ENCODE assay signal across 18 cellular contexts in genomic region chr22:22593250-22593649, GRCh38. TPM values are rescaled to one million over a fixed set of nuclear protein-coding genes. Genes with fewer than 3 reads are reported as not detected.
DNase-seq lines count a peak whose midpoint lies in the region; ATAC-seq and TF ChIP-seq lines count a peak whose summit lies in the region.
"Had no signal": no experiment of that assay in that cellular context is flagged by ENCODE, and none has a peak within 500 bp of the region (broad histone marks: within the 10 kb centered on the region; RNA-seq: fewer than 3 reads in every experiment).

No MANE protein-coding gene starts in this region.

- no peak overlapping the region for H2BK120ac ChIP-seq in neuronal stem cell (ENCODE audit: low read depth, low read length)

- no peak overlapping the region for H3K4ac ChIP-seq in neuronal stem cell (ENCODE audit: low read length)

- no peak overlapping the region for H2BK5ac ChIP-seq in neuronal stem cell (ENCODE audit: low read length)

- H3K27me3 ChIP-seq in WERI-Rb-1 (ENCODE audit: insufficient read depth, low read depth, severe bottlenecking) (no peaks in the 10 kb centered on the region), neuronal stem cell (ENCODE audit: control insufficient read depth in 3 of 3, insufficient read depth in 3 of 3, low read depth in 1 of 3, low read length in 3 of 3) (peaks cover 0 to 7% (median 0%) of the 10 kb centered on the region in 3 experiments)
- H3K27me3 ChIP-seq: BLaER1 had no signal

- H2BK15ac ChIP-seq in neuronal stem cell (ENCODE audit: low read length) = no peak overlapping the region

- no CpG with 5 or more reads among the region's 2 CpGs for WGBS in neuronal stem cell (ENCODE audit: extremely low coverage in 2 of 2, insufficient read length in 2 of 2, insufficient replicate concordance in 1 of 2), 2 donors

- DNase-seq in D341Med (ENCODE audit: low spot score) (peak; percentile 2), WERI-Rb-1 (no peak), ecto neural progenitor cell (ENCODE audit: low spot score) (peak; percentile 24), neuronal stem cell (ENCODE audit: low spot score) (no peak), sciatic nerve (ENCODE audit: low spot score) (no peak), NOMO-1 treated with DMSO at 0.1 percent for 48 hours (lab: John Stamatoyannopoulos, UW; ENCODE audit: unreplicated experiment) (no peak)
- DNase-seq: 8988T, COR-L47, GF-D8 had no signal

- H4K91ac ChIP-seq in neuronal stem cell (ENCODE audit: low read depth, low read length, poor library complexity) = no peak overlapping the region

- H3K9ac ChIP-seq in neuronal stem cell (ENCODE audit: low read depth, low read length, poor library complexity) = no peak overlapping the region
- H3K9ac ChIP-seq: BLaER1 had no signal

- H3K4me1 ChIP-seq in neuronal stem cell (ENCODE audit: control insufficient read depth in 2 of 2, insufficient read depth in 1 of 2, low read depth in 1 of 2, low read length in 2 of 2) = no peaks in the 10 kb centered on the region
- H3K4me1 ChIP-seq: BE2C had no signal

- H3K14ac ChIP-seq in neuronal stem cell (ENCODE audit: low read length) = no peak overlapping the region

- ATAC-seq in sciatic nerve = no peak
- ATAC-seq in GM18505 (IDR thresholded peaks at IDR 0.05; ENCODE audit: unreplicated experiment) = no peak

- H2BK12ac ChIP-seq in neuronal stem cell (ENCODE audit: low read length) = no peak overlapping the region

- peak overlapping the region; percentile 11 for H3K23ac ChIP-seq in neuronal stem cell (ENCODE audit: low read depth, low read length, poor library complexity)

- H3K9me3 ChIP-seq in WERI-Rb-1 (ENCODE audit: severe bottlenecking) (no peaks in the 10 kb centered on the region), neuronal stem cell (replicated peaks in 1 of 2; ENCODE audit: control insufficient read depth in 2 of 2, insufficient read depth in 1 of 2, low read depth in 1 of 2, low read length in 2 of 2) (no peaks in the 10 kb centered on the region)
- H3K9me3 ChIP-seq: BE2C, BLaER1 had no signal

- H3K79me1 ChIP-seq in neuronal stem cell (ENCODE audit: low read depth, low read length) = no peaks in the 10 kb centered on the region

- H3K27ac ChIP-seq in WERI-Rb-1 (peak overlapping the region; percentile 22; the same call in 1 of the 2 replicates), neuronal stem cell (replicated peaks; ENCODE audit: low read length) (no peak overlapping the region)
- H3K27ac ChIP-seq: BLaER1 had no signal

- no peak overlapping the region for H4K8ac ChIP-seq in neuronal stem cell (ENCODE audit: low read depth, low read length)

- H3K4me3 ChIP-seq in WERI-Rb-1 (ENCODE audit: low read depth, low read length) = no peak overlapping the region
- no peak overlapping the region for H3K4me3 ChIP-seq in neuronal stem cell (ENCODE audit: low read length in 2 of 2)
- H3K4me3 ChIP-seq: BLaER1 had no signal

- no peak for TF ChIP-seq CTCF in WERI-Rb-1 (IDR thresholded peaks at IDR 0.05; ENCODE audit: low read depth, low read length)

- no peak overlapping the region for H3K18ac ChIP-seq in neuronal stem cell (ENCODE audit: low read length)

- no peak overlapping the region for H3K4me2 ChIP-seq in neuronal stem cell (ENCODE audit: insufficient read depth, low read length, poor library complexity, severe bottlenecking)
- H3K4me2 ChIP-seq: BLaER1 had no signal

- no peak overlapping the region for H2AFZ ChIP-seq in neuronal stem cell (ENCODE audit: low read length)

- no peak for TF ChIP-seq POLR2A in GM18505 (IDR thresholded peaks at IDR 0.05; ENCODE audit: borderline replicate concordance, extremely low read depth, insufficient read depth, insufficient read length)

- no peaks in the 10 kb centered on the region for H3K36me3 ChIP-seq in WERI-Rb-1
- H3K36me3 ChIP-seq in neuronal stem cell (replicated peaks in 1 of 2; ENCODE audit: control insufficient read depth in 2 of 2, insufficient read depth in 2 of 2, low read length in 2 of 2) = no peaks in the 10 kb centered on the region
- H3K36me3 ChIP-seq: BE2C, BLaER1 had no signal

- intact Hi-C loops in sciatic nerve (cut with DNase I) = no loop called here

- no peak overlapping the region for H2AK5ac ChIP-seq in neuronal stem cell (ENCODE audit: low read depth, low read length)

RNA-seq across cellular contexts. Expression of gene PRAME, which starts 34.2 kb away (rescaled TPM):
- polyA plus RNA-seq in neuronal stem cell (2013, experiment 1 of 2) = 0.07 TPM
- polyA plus RNA-seq in neuronal stem cell (2013, experiment 2 of 2) = 0.07 TPM
- total RNA-seq in sciatic nerve = 0.27 TPM
- total RNA-seq: CD4-positive, alpha-beta memory T cell; CD4-positive, CD25-positive, alpha-beta regulatory T cell; CD8-positive, alpha-beta memory T cell had no signal
- polyA plus RNA-seq: CD14-positive monocyte; CD4-positive, alpha-beta memory T cell; CD4-positive, CD25-positive, alpha-beta regulatory T cell; CD8-positive, alpha-beta memory T cell had no signal

RNA-seq across cellular contexts. Expression of gene GGTLC2, which starts 51.2 kb away (rescaled TPM):
- not detected for polyA plus RNA-seq in neuronal stem cell (2013, experiment 1 of 2)
- polyA plus RNA-seq in neuronal stem cell (2013, experiment 2 of 2) = not detected
- total RNA-seq in sciatic nerve = not detected
- total RNA-seq: A673; CD4-positive, alpha-beta memory T cell; CD4-positive, CD25-positive, alpha-beta regulatory T cell; CD8-positive, alpha-beta memory T cell had no signal
- polyA plus RNA-seq: AG04450; CD14-positive monocyte; CD4-positive, alpha-beta memory T cell; CD8-positive, alpha-beta memory T cell had no signal

Comparison
In these comparisons a context has a peak if more than half of its experiments do, and no peak if none do; other contexts are left out.
1. DNase-seq: peak in D341Med (single experiment) and ecto neural progenitor cell (single experiment); none in WERI-Rb-1 (single experiment), neuronal stem cell (single experiment), sciatic nerve (single experiment) and NOMO-1 treated with DMSO at 0.1 percent for 48 hours (single experiment).